Comparison of ENCODE assay signal across 19 cellular contexts in the genomic region with DNA sequence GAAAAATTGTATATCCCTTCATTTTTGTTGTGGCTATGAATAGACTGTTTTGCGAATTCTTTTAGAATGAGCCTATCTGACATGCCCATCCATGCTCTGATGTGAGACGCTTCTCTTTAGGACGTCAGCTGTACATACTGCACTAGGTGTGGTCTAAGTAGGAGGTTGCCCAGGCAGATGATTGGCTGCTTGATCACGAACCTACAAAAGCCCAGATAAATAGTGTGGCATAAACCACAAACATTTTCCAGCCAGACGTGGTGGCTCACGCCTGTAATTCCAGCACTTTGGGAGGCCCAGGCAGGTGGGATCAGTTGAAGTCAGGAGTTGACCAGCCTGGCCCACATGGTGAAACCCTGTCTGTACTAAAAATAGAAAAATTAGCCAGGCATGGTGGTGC.
A peak's percentile ranks its signal among the peaks of the same experiment; 100 is the strongest.
DNase-seq lines count a peak whose midpoint lies in the region; ATAC-seq, FAIRE-seq and TF ChIP-seq lines count a peak whose summit lies in the region.
"Had no signal": no experiment of that assay in that cellular context is flagged by ENCODE, and none has a peak within 500 bp of the region (broad histone marks: within the 10 kb centered on the region; RNA-seq: fewer than 3 reads in every experiment).

No MANE protein-coding gene starts in this region.

- POLR2A ChIA-PET in Panc1 (lab: Charles Lee), result no interaction called here
- POLR2A ChIA-PET in activated CD8-positive, alpha-beta T cell treated with anti-CD3 and anti-CD28 coated beads for 36 hours (lab: Charles Lee), result no interaction called here

- no TSS peak for BruUV-seq in Panc1 (replicated peaks; lab: Mats Ljungman, UMichigan)

- CTCF ChIA-PET in Panc1 (lab: Charles Lee), result interaction anchor here (0.6 to 1.4 kb wide), 12 partner anchors 12 to 1408 kb away, joined by 3 to 29 read pairs (median 4); no protein-coding TSS in a partner anchor
- CTCF ChIA-PET in activated CD8-positive, alpha-beta T cell treated with anti-CD3 and anti-CD28 coated beads for 36 hours (lab: Charles Lee), result interaction anchor here (0.6 to 2.4 kb wide), 14 partner anchors 10 to 612 kb away, joined by 3 to 25 read pairs (median 4); no protein-coding TSS in a partner anchor

- intact Hi-C loops in Panc1 (cut with micrococcal nuclease; ENCODE audit: unreplicated experiment), result loop anchor here (10.0 kb wide), 1 partner anchor 611 kb away; no protein-coding TSS in a partner anchor
- intact Hi-C loops in activated CD8-positive, alpha-beta T cell treated with anti-CD3 and anti-CD28 coated beads for 36 hours (cut with micrococcal nuclease), result no loop called here
- intact Hi-C loops in cardiac septum (cut with DNase I), result loop anchor here (5.0 kb wide), 2 partner anchors 313 to 608 kb away; no protein-coding TSS in a partner anchor
- intact Hi-C loops in vagina (cut with DNase I), result loop anchor here (10.0 kb wide), 1 partner anchor 611 kb away; no protein-coding TSS in a partner anchor

- no peak overlapping the region for H3K27ac Mint-ChIP-seq in activated CD8-positive, alpha-beta T cell treated with anti-CD3 and anti-CD28 coated beads for 36 hours
- H3K27ac Mint-ChIP-seq: activated B cell treated with CpG ODN at 0.5 μM for 24 hours; activated naive CD8-positive, alpha-beta T cell treated with anti-CD3 and anti-CD28 coated beads, Interleukin-2, amount 50 U/mL, for 24 hours had no signal

- peak; percentile 70 for FAIRE-seq in D721Med (lab: Jason Lieb, UNC)

- H3K4me3 ChIP-seq in Panc1 (ENCODE audit: low read depth in 2 of 2, low read length in 2 of 2), result no peak overlapping the region
- H3K4me3 ChIP-seq in brain microvascular endothelial cell (ENCODE audit: low read depth, low read length), result no peak overlapping the region
- H3K4me3 ChIP-seq in vagina, result no peak overlapping the region
- H3K4me3 ChIP-seq: body of pancreas, left ventricle myocardium inferior, stomach had no signal

- H3K27me3 ChIP-seq in Panc1 (ENCODE audit: control insufficient read depth, insufficient read depth, low read length) (no peaks in the 10 kb centered on the region), brain microvascular endothelial cell (replicated peaks) (no peaks in the 10 kb centered on the region), vagina (no peaks in the 10 kb centered on the region)
- H3K27me3 ChIP-seq: BE2C, body of pancreas, stomach had no signal

- H3K36me3 ChIP-seq in Panc1 (ENCODE audit: control insufficient read depth, insufficient read depth, low read length) (no peaks in the 10 kb centered on the region), brain microvascular endothelial cell (replicated peaks) (no peaks in the 10 kb centered on the region), vagina (peaks cover 0 to 3% of the 10 kb centered on the region in 2 donors)
- H3K36me3 ChIP-seq: BE2C had no signal

- H3K4me1 ChIP-seq in Panc1 (ENCODE audit: control insufficient read depth, insufficient read depth, low read length) (no peaks in the 10 kb centered on the region), vagina (peaks cover 17% of the 10 kb centered on the region)
- H3K4me1 ChIP-seq: BE2C, body of pancreas had no signal

- H3K9me3 ChIP-seq in Panc1 (ENCODE audit: control insufficient read depth, insufficient read depth, low read depth, low read length) (no peaks in the 10 kb centered on the region), vagina (no peaks in the 10 kb centered on the region)
- H3K9me3 ChIP-seq: BE2C, body of pancreas, left ventricle myocardium inferior, stomach had no signal

- TF ChIP-seq CTCF in D721Med (IDR thresholded peaks at IDR 0.05; ENCODE audit: insufficient read depth, missing control alignments) (no peak), Panc1 (IDR thresholded peaks at IDR 0.05) (no peak), brain microvascular endothelial cell (IDR thresholded peaks at IDR 0.05; ENCODE audit: low read depth, low read length, missing control alignments) (no peak), vagina (IDR thresholded peaks at IDR 0.05) (no peak)
- no peak for TF ChIP-seq CTCF in activated CD8-positive, alpha-beta T cell treated with anti-CD3 and anti-CD28 coated beads for 36 hours (IDR thresholded peaks at IDR 0.05)

- H3K9me3 Mint-ChIP-seq in activated CD8-positive, alpha-beta T cell treated with anti-CD3 and anti-CD28 coated beads for 36 hours, result no peaks in the 10 kb centered on the region
- H3K9me3 Mint-ChIP-seq: activated B cell treated with CpG ODN at 0.5 μM for 24 hours; activated naive CD8-positive, alpha-beta T cell treated with anti-CD3 and anti-CD28 coated beads, Interleukin-2, amount 50 U/mL, for 24 hours; activated T-cell treated with anti-CD3 and anti-CD28 coated beads, Interleukin-2, amount 50 U/mL, for 4 hours had no signal

- ATAC-seq in Panc1, result 0 out of 2 replicates have a peak, but pooled peaks have one; percentile 9
- ATAC-seq in activated CD8-positive, alpha-beta T cell treated with anti-CD3 and anti-CD28 coated beads for 36 hours, result no peak

- in situ Hi-C loops in Panc1 (cut with HindIII; ENCODE audit: low pct_unique_long_range_greater_than_20kb, low sequenced_read_pairs) (no loop called here), brain microvascular endothelial cell (cut with HindIII; ENCODE audit: low pct_ligation_motif_present, low sequenced_read_pairs) (no loop called here)

- no peaks in the 10 kb centered on the region for H3K4me1 Mint-ChIP-seq in activated CD8-positive, alpha-beta T cell treated with anti-CD3 and anti-CD28 coated beads for 36 hours (ENCODE audit: low read depth)
- H3K4me1 Mint-ChIP-seq: activated B cell treated with CpG ODN at 0.5 μM for 24 hours; activated naive CD8-positive, alpha-beta T cell treated with anti-CD3 and anti-CD28 coated beads, Interleukin-2, amount 50 U/mL, for 24 hours had no signal

- TF ChIP-seq POLR2A in vagina (IDR thresholded peaks at IDR 0.05), result no peak

- peaks cover 2% of the 10 kb centered on the region for H3K27me3 Mint-ChIP-seq in activated CD8-positive, alpha-beta T cell treated with anti-CD3 and anti-CD28 coated beads for 36 hours
- H3K27me3 Mint-ChIP-seq: activated naive CD8-positive, alpha-beta T cell treated with anti-CD3 and anti-CD28 coated beads, Interleukin-2, amount 50 U/mL, for 24 hours had no signal

- H3K27ac ChIP-seq in Panc1 (ENCODE audit: low read length), result no peak overlapping the region
- no peak overlapping the region for H3K27ac ChIP-seq in brain microvascular endothelial cell
- no peak overlapping the region for H3K27ac ChIP-seq in vagina
- H3K27ac ChIP-seq: body of pancreas, KMS-11, left ventricle myocardium inferior, stomach had no signal

- H3K4me3 Mint-ChIP-seq in activated CD8-positive, alpha-beta T cell treated with anti-CD3 and anti-CD28 coated beads for 36 hours, result no peak overlapping the region
- H3K4me3 Mint-ChIP-seq: activated B cell treated with CpG ODN at 0.5 μM for 24 hours; activated naive CD8-positive, alpha-beta T cell treated with anti-CD3 and anti-CD28 coated beads, Interleukin-2, amount 50 U/mL, for 24 hours; activated T-cell treated with anti-CD3 and anti-CD28 coated beads, Interleukin-2, amount 50 U/mL, for 4 hours had no signal

- no peak for DNase-seq in D721Med (ENCODE audit: insufficient read length, low spot score)
- no peak for DNase-seq in Panc1 (ENCODE audit: low read depth, low spot score)
- peak; percentile 25 for DNase-seq in brain microvascular endothelial cell
- DNase-seq in iris pigment epithelial cell (ENCODE audit: low read depth), result peak; percentile 12
- DNase-seq in activated CD8-positive, alpha-beta T cell treated with anti-CD3 and anti-CD28 coated beads for 36 hours, result no peak
- no peak for DNase-seq in NCI-H345 (lab: John Stamatoyannopoulos, UW)
- no peak for DNase-seq in cardiac septum (ENCODE audit: low spot score)
- no peak for DNase-seq in vagina (ENCODE audit: extremely low spot score in 2 of 2)
- DNase-seq: activated B cell treated with CpG ODN at 0.5 μM for 24 hours; activated T-cell treated with anti-CD3 and anti-CD28 coated beads, Interleukin-2, amount 50 U/mL, for 4 hours; left ventricle myocardium inferior; NCI-H1417 treated with DMSO at 0.1 percent for 48 hours; NK-92 treated with Interleukin-12 subunit alpha and Interleukin-12 subunit beta, amount 100 ng/mL, for 24 hours; SHP77 treated with DMSO at 0.1 percent for 48 hours had no signal

- H3K36me3 Mint-ChIP-seq in activated CD8-positive, alpha-beta T cell treated with anti-CD3 and anti-CD28 coated beads for 36 hours (ENCODE audit: low read depth), result no peaks in the 10 kb centered on the region

Comparison
In these comparisons a context has a peak if more than half of its experiments do, and no peak if none do; other contexts are left out.
1. DNase-seq: peak in brain microvascular endothelial cell (single experiment) and iris pigment epithelial cell (single experiment); none in D721Med (single experiment), Panc1 (single experiment), activated CD8-positive, alpha-beta T cell treated with anti-CD3 and anti-CD28 coated beads for 36 hours (single experiment), NCI-H345 (single experiment), cardiac septum (single experiment) and vagina (0 of 2).